ENCODE assay signal across 8 cellular contexts in genomic region chr19:43983912-43984686, GRCh38. TPM values are rescaled to one million over a fixed set of nuclear protein-coding genes. Genes with fewer than 3 reads are reported as not detected.
A peak's percentile ranks its signal among the peaks of the same experiment; 100 is the strongest.
DNase-seq lines count a peak whose midpoint lies in the region; ATAC-seq lines count a peak whose summit lies in the region.

Gene ZNF155 (plus strand): TSS chr19:43984188. CDS start chr19:43988544, 4,356 bp downstream.

- peak within 1 kb of the TSS in 10 of 11 experiments; percentile 62 to 78 (median 69); a peak in 21 of 22 replicates for H3K9ac ChIP-seq in BLaER1 treated with 17β-estradiol and CSF1 and Interleukin-3, amounts not matched to agents 10 nM and 100 nM

- peaks cover 0 to 35% (median 10%) of the 10 kb centered on the region in 11 experiments; a peak in 13 of 22 replicates for H3K9me3 ChIP-seq in BLaER1 treated with 17β-estradiol and CSF1 and Interleukin-3, amounts not matched to agents 10 nM and 100 nM (replicated peaks in 1 of 11)

- ATAC-seq in GM19467 (IDR thresholded peaks at IDR 0.05; ENCODE audit: unreplicated experiment) (peak; percentile 94), esophagus mucosa (peak; percentile 96)

- DNase-seq in HT1080 (ENCODE audit: low read depth) (peak; percentile 96), OCI-M2 (lab: John Stamatoyannopoulos, UW; ENCODE audit: unreplicated experiment) (peak; percentile 80), mucosa of gallbladder (ENCODE audit: low spot score) (peak; percentile 95)
- peak; percentile 71 for DNase-seq in activated T-cell treated with anti-CD3 and anti-CD28 coated beads, Interleukin-2, amount 50 U/mL, for 1 hour
- DNase-seq in stimulated activated CD8-positive, alpha-beta memory T cell treated with anti-CD3 and anti-CD28 coated beads, Interleukin-2, amount 100 ng/mL, for 48 hours (ENCODE audit: low read depth in 2 of 2): peak; percentile 44 to 59

- peaks cover 2 to 14% (median 4%) of the 10 kb centered on the region in 11 experiments; a peak in 19 of 22 replicates for H3K36me3 ChIP-seq in BLaER1 treated with 17β-estradiol and CSF1 and Interleukin-3, amounts not matched to agents 10 nM and 100 nM

- H3K27me3 ChIP-seq in BLaER1 treated with 17β-estradiol and CSF1 and Interleukin-3, amounts not matched to agents 10 nM and 100 nM: no peaks in the 10 kb centered on the region

- H3K4me3 ChIP-seq in BLaER1 treated with 17β-estradiol and CSF1 and Interleukin-3, amounts not matched to agents 10 nM and 100 nM: peak within 1 kb of the TSS; percentile 59 to 73 (median 68)

- peak within 1 kb of the TSS; percentile 72 to 86 (median 78) for H3K4me2 ChIP-seq in BLaER1 treated with 17β-estradiol and CSF1 and Interleukin-3, amounts not matched to agents 10 nM and 100 nM

- peaks cover 3 to 18% (median 8%) of the 10 kb centered on the region in 10 experiments; a peak in 14 of 20 replicates for H3K4me1 ChIP-seq in BLaER1 treated with 17β-estradiol and CSF1 and Interleukin-3, amounts not matched to agents 10 nM and 100 nM

- H3K27ac ChIP-seq in BLaER1 treated with 17β-estradiol and CSF1 and Interleukin-3, amounts not matched to agents 10 nM and 100 nM: peak within 1 kb of the TSS in 8 of 11 experiments; percentile 2 to 64 (median 34); a peak in 10 of 22 replicates

- H4K20me1 ChIP-seq in BLaER1 treated with 17β-estradiol and CSF1 and Interleukin-3, amounts not matched to agents 10 nM and 100 nM: no peaks in the 10 kb centered on the region

RNA-seq across cellular contexts. Expression of gene ZNF155, which starts in this region (rescaled TPM):
- 4.4 and 5.3 TPM in 2 replicates for total RNA-seq in HT1080 (2014; rRNA removed; shearing (Covaris generic))
- polyA plus RNA-seq in HT1080 (2015; cell fraction: cytosol; rRNA removed): 2.4 and 4.0 TPM in 2 replicates
- 22.1 and 23.9 TPM in 2 replicates for polyA plus RNA-seq in HT1080 (2015; cell fraction: nucleus; rRNA removed)
- 1.8 TPM for total RNA-seq in esophagus mucosa
- total RNA-seq in mucosa of gallbladder: 7.6 TPM

Comparison
In these comparisons a context has a peak if more than half of its experiments do, and no peak if none do; other contexts are left out.
1. Peak in every context shown above with its lines: DNase-seq, ATAC-seq, H3K4me3 ChIP-seq and H3K27ac ChIP-seq.